ENCODE assay signal across 16 cellular contexts in genomic region chr21:17782051-17782450, GRCh38. TPM values are rescaled to one million over a fixed set of nuclear protein-coding genes. Genes with fewer than 3 reads are reported as not detected.
A peak's percentile ranks its signal among the peaks of the same experiment; 100 is the strongest.
DNase-seq lines count a peak whose midpoint lies in the region; ATAC-seq and TF ChIP-seq lines count a peak whose summit lies in the region.
"Had no signal": no experiment of that assay in that cellular context is flagged by ENCODE, and none has a peak within 500 bp of the region (broad histone marks: within the 10 kb centered on the region; RNA-seq: fewer than 3 reads in every experiment).

No MANE protein-coding gene starts in this region.

- intact Hi-C loops in CD8-positive, alpha-beta T cell (cut with DNase I, micrococcal nuclease) = loop anchor here in 1 of 2 experiments (5.0 kb wide), 2 partner anchors 35 to 170 kb away; partner anchors contain the start of genes BTG3 and C21orf91
- intact Hi-C loops in esophagus muscularis mucosa (cut with DNase I) = no loop called here
- intact Hi-C loops in heart right ventricle (cut with DNase I) = no loop called here

- H3K9me3 ChIP-seq in CD8-positive, alpha-beta T cell (ENCODE audit: low read length) = no peaks in the 10 kb centered on the region
- H3K9me3 ChIP-seq in esophagus muscularis mucosa (no peaks in the 10 kb centered on the region), heart right ventricle (no peaks in the 10 kb centered on the region)
- H3K9me3 ChIP-seq: upper lobe of right lung had no signal

- no peak for TF ChIP-seq EP300 in esophagus muscularis mucosa (IDR thresholded peaks at IDR 0.05)

- no peaks in the 10 kb centered on the region for H3K9me3 Mint-ChIP-seq in CD8-positive, alpha-beta T cell
- H3K9me3 Mint-ChIP-seq in T-helper 1 cell treated with Interleukin-12 subunit alpha and Interleukin-12 subunit beta and Interleukin-4 antibody, amounts not matched to agents 30 μg/mL and 1 μg/mL, for 36 hours = peaks cover 9% of the 10 kb centered on the region
- no peaks in the 10 kb centered on the region for H3K9me3 Mint-ChIP-seq in memory B cell

- CTCF ChIA-PET in CD8-positive, alpha-beta T cell (lab: Charles Lee) = interaction anchor here (0.7 to 3.4 kb wide), 10 partner anchors 10 to 172 kb away, joined by 3 to 9 read pairs (median 4); no protein-coding TSS in a partner anchor

- H3K27me3 Mint-ChIP-seq in CD8-positive, alpha-beta T cell (ENCODE audit: low read depth) = no peaks in the 10 kb centered on the region
- no peaks in the 10 kb centered on the region for H3K27me3 Mint-ChIP-seq in T-helper 1 cell treated with Interleukin-12 subunit alpha and Interleukin-12 subunit beta and Interleukin-4 antibody, amounts not matched to agents 30 μg/mL and 1 μg/mL, for 36 hours (ENCODE audit: low read depth)
- no peaks in the 10 kb centered on the region for H3K27me3 Mint-ChIP-seq in memory B cell

- DNase-seq in CD8-positive, alpha-beta T cell = peak in 3 of 7 experiments; percentile 41 to 64 (median 48)
- DNase-seq in memory B cell (ENCODE audit: low spot score in 2 of 2) (no peak), esophagus muscularis mucosa (ENCODE audit: extremely low spot score) (no peak), heart right ventricle (no peak), NCI-H748 (lab: John Stamatoyannopoulos, UW; ENCODE audit: unreplicated experiment) (no peak)
- DNase-seq: activated CD8-positive, alpha-beta memory T cell treated with anti-CD3 and anti-CD28 coated beads for 24 hours; aorta; cortex of kidney; NCI-H1694 treated with DMSO at 0.1 percent for 48 hours; NCI-H524 treated with DMSO at 0.1 percent for 48 hours; upper lobe of right lung had no signal

- H3K27me3 ChIP-seq in CD8-positive, alpha-beta T cell (ENCODE audit: insufficient read depth, low read length) = no peaks in the 10 kb centered on the region
- H3K27me3 ChIP-seq in esophagus muscularis mucosa (no peaks in the 10 kb centered on the region), heart right ventricle (no peaks in the 10 kb centered on the region)
- H3K27me3 ChIP-seq: hepatocyte, upper lobe of right lung had no signal

- 92% methylated on average over 1 of the region's 1 CpG for WGBS in esophagus muscularis mucosa
- 90 to 93% methylated on average over 1 of the region's 1 CpG for WGBS in heart right ventricle, 2 donors

- H3K4me1 ChIP-seq in CD8-positive, alpha-beta T cell (ENCODE audit: insufficient read depth, low read length) = peaks cover 74% of the 10 kb centered on the region
- peaks cover 0 to 5% (median 0%) of the 10 kb centered on the region in 4 donors for H3K4me1 ChIP-seq in esophagus muscularis mucosa
- peaks cover 0 to 76% (median 0%) of the 10 kb centered on the region in 9 donors for H3K4me1 ChIP-seq in heart right ventricle

- peaks cover 87% of the 10 kb centered on the region for H3K4me1 Mint-ChIP-seq in CD8-positive, alpha-beta T cell (ENCODE audit: low read depth)
- peaks cover 84% of the 10 kb centered on the region for H3K4me1 Mint-ChIP-seq in T-helper 1 cell treated with Interleukin-12 subunit alpha and Interleukin-12 subunit beta and Interleukin-4 antibody, amounts not matched to agents 30 μg/mL and 1 μg/mL, for 36 hours (ENCODE audit: low read depth)
- peaks cover 44% of the 10 kb centered on the region for H3K4me1 Mint-ChIP-seq in memory B cell

- no peak for TF ChIP-seq CTCF in CD8-positive, alpha-beta T cell (IDR thresholded peaks at IDR 0.05)
- TF ChIP-seq CTCF in esophagus muscularis mucosa (IDR thresholded peaks at IDR 0.05) (no peak), heart right ventricle (IDR thresholded peaks at IDR 0.05) (no peak)

- peak overlapping the region; percentile 51 for H3K4me3 Mint-ChIP-seq in CD8-positive, alpha-beta T cell
- H3K4me3 Mint-ChIP-seq in T-helper 1 cell treated with Interleukin-12 subunit alpha and Interleukin-12 subunit beta and Interleukin-4 antibody, amounts not matched to agents 30 μg/mL and 1 μg/mL, for 36 hours = peak overlapping the region; percentile 62
- H3K4me3 Mint-ChIP-seq in memory B cell = no peak overlapping the region

- POLR2A ChIA-PET in CD8-positive, alpha-beta T cell (lab: Charles Lee) = interaction anchor here (0.9 to 3.1 kb wide), 9 partner anchors 10 to 83 kb away, joined by 3 to 42 read pairs (median 4); partner anchors contain the start of gene C21orf91

- no peak overlapping the region for H3K4me3 ChIP-seq in CD8-positive, alpha-beta T cell (ENCODE audit: low read depth, low read length)
- H3K4me3 ChIP-seq in esophagus muscularis mucosa (no peak overlapping the region), heart right ventricle (no peak overlapping the region)
- H3K4me3 ChIP-seq: hepatocyte, K562, upper lobe of right lung had no signal

- peaks cover 27% of the 10 kb centered on the region for H3K36me3 Mint-ChIP-seq in CD8-positive, alpha-beta T cell
- H3K36me3 Mint-ChIP-seq in T-helper 1 cell treated with Interleukin-12 subunit alpha and Interleukin-12 subunit beta and Interleukin-4 antibody, amounts not matched to agents 30 μg/mL and 1 μg/mL, for 36 hours (ENCODE audit: low read depth) = peaks cover 68% of the 10 kb centered on the region
- H3K36me3 Mint-ChIP-seq in memory B cell = peaks cover 13% of the 10 kb centered on the region

- H3K36me3 ChIP-seq in CD8-positive, alpha-beta T cell (ENCODE audit: insufficient read depth, low read length) = no peaks in the 10 kb centered on the region
- H3K36me3 ChIP-seq in esophagus muscularis mucosa (peaks cover 4 to 18% (median 9%) of the 10 kb centered on the region in 4 donors), heart right ventricle (peaks cover 0 to 26% (median 16%) of the 10 kb centered on the region in 9 donors)
- H3K36me3 ChIP-seq: upper lobe of right lung had no signal

- H3K27ac ChIP-seq in CD8-positive, alpha-beta T cell (ENCODE audit: low read depth, low read length) = no peak overlapping the region
- H3K27ac ChIP-seq in esophagus muscularis mucosa (replicated peaks in 1 of 4) (no peak overlapping the region), heart right ventricle (peak overlapping the region in 1 of 10 donors; percentile 85)
- H3K27ac ChIP-seq: hepatocyte, upper lobe of right lung had no signal

- no peak for TF ChIP-seq POLR2A in esophagus muscularis mucosa (IDR thresholded peaks at IDR 0.05; ENCODE audit: low read depth)

- peak overlapping the region; percentile 93 for H3K27ac Mint-ChIP-seq in CD8-positive, alpha-beta T cell
- H3K27ac Mint-ChIP-seq in T-helper 1 cell treated with Interleukin-12 subunit alpha and Interleukin-12 subunit beta and Interleukin-4 antibody, amounts not matched to agents 30 μg/mL and 1 μg/mL, for 36 hours = peak overlapping the region; percentile 95
- H3K27ac Mint-ChIP-seq in memory B cell = peak overlapping the region; percentile 36

- peak; percentile 34 for ATAC-seq in CD8-positive, alpha-beta T cell
- ATAC-seq in GM19351 (IDR thresholded peaks at IDR 0.05; ENCODE audit: unreplicated experiment) (peak; percentile 12), memory B cell (ENCODE audit: low read depth) (no peak), heart right ventricle (no peak), HG03175 (IDR thresholded peaks at IDR 0.05; ENCODE audit: unreplicated experiment) (no peak)
- ATAC-seq: K562, upper lobe of right lung had no signal

RNA-seq across cellular contexts. Expression of gene C21orf91, which starts 37.1 kb away (rescaled TPM):
- total RNA-seq in CD8-positive, alpha-beta T cell = 10 to 100 TPM; 37.0 to 43.6 TPM
- total RNA-seq in esophagus muscularis mucosa (10 to 100 TPM in 1 of 4 donors, 1 to 10 TPM in 3; 7.9 to 10.9 (median 9.1) TPM), heart right ventricle (10 to 100 TPM in 6 of 10 donors, 1 to 10 TPM in 4; 6.2 to 18.9 (median 11.6) TPM)
- 1 to 10 TPM; 2.3 to 2.6 TPM for polyA plus RNA-seq in heart right ventricle

Comparison
In these comparisons a context has a peak if more than half of its experiments do, and no peak if none do; other contexts are left out.
1. ATAC-seq: peak in CD8-positive, alpha-beta T cell (single experiment) and GM19351 (single experiment); none in memory B cell (single experiment), heart right ventricle (0 of 8) and HG03175 (single experiment).
2. H3K27ac Mint-ChIP-seq: peak in every context shown above with its lines; median percentile 95 in T-helper 1 cell treated with Interleukin-12 subunit alpha and Interleukin-12 subunit beta and Interleukin-4 antibody, amounts not matched to agents 30 μg/mL and 1 μg/mL, for 36 hours; 93 in CD8-positive, alpha-beta T cell; 36 in memory B cell.